ENCODE assay signal across 8 cellular contexts in genomic region chr12:46214668-46215429, GRCh38. TPM values are rescaled to one million over a fixed set of nuclear protein-coding genes. Genes with fewer than 3 reads are reported as not detected.
A peak's percentile ranks its signal among the peaks of the same experiment; 100 is the strongest.
DNase-seq lines count a peak whose midpoint lies in the region; ATAC-seq and TF ChIP-seq lines count a peak whose summit lies in the region.

No MANE protein-coding gene starts in this region.

- H3K4me3 ChIP-seq in dorsolateral prefrontal cortex, result no peak overlapping the region

- no peak overlapping the region for H3K27ac ChIP-seq in dorsolateral prefrontal cortex

- POLR2A ChIA-PET in T-cell (lab: Charles Lee), result interaction anchor here (0.6 to 4.3 kb wide), 15 partner anchors 8 to 64 kb away, joined by 3 to 61 read pairs (median 4); partner anchors contain the start of gene SLC38A1 (in 2 of the 2)

- DNase-seq in T-cell (peak; percentile 52 to 94 (median 84)), dorsolateral prefrontal cortex (no peak), progenitor cell of endocrine pancreas (ENCODE audit: low spot score, unreplicated experiment) (no peak), cortex of kidney (lab: John Stamatoyannopoulos, UW) (no peak)
- peak; percentile 52 to 80 for DNase-seq in stimulated activated CD4-positive, alpha-beta T cell treated with anti-CD3 and anti-CD28 coated beads, Interleukin-4, amount 100 ng/mL, for 4 hours

- H3K36me3 Mint-ChIP-seq in T-cell, result peaks cover 56% of the 10 kb centered on the region
- peaks cover 44% of the 10 kb centered on the region for H3K36me3 Mint-ChIP-seq in activated naive CD8-positive, alpha-beta T cell
- H3K36me3 Mint-ChIP-seq in progenitor cell of endocrine pancreas (ENCODE audit: insufficient read depth), result peaks cover 33% of the 10 kb centered on the region

- H3K4me1 Mint-ChIP-seq in T-cell, result peaks cover 95 to 99% (median 97%) of the 10 kb centered on the region in 3 donors
- peaks cover 97% of the 10 kb centered on the region for H3K4me1 Mint-ChIP-seq in activated naive CD8-positive, alpha-beta T cell (ENCODE audit: low read depth)
- peaks cover 19% of the 10 kb centered on the region for H3K4me1 Mint-ChIP-seq in progenitor cell of endocrine pancreas (ENCODE audit: low read depth)

- H3K27ac Mint-ChIP-seq in T-cell (peak overlapping the region; percentile 98 to 99), progenitor cell of endocrine pancreas (no peak overlapping the region)
- H3K27ac Mint-ChIP-seq in activated naive CD8-positive, alpha-beta T cell, result peak overlapping the region; percentile 98

- H3K9me3 Mint-ChIP-seq in T-cell (no peaks in the 10 kb centered on the region), progenitor cell of endocrine pancreas (ENCODE audit: low read depth) (peaks cover 3% of the 10 kb centered on the region)
- H3K9me3 Mint-ChIP-seq in activated naive CD8-positive, alpha-beta T cell (ENCODE audit: low read depth), result peaks cover 3% of the 10 kb centered on the region

- CTCF ChIA-PET in T-cell (lab: Charles Lee), result interaction anchor here in 1 of 2 donors (0.8 to 1.6 kb wide), 10 partner anchors 10 to 190 kb away, joined by 3 to 12 read pairs (median 4); partner anchors contain the start of gene SLC38A1

- ATAC-seq in GM18519 (IDR thresholded peaks at IDR 0.05; ENCODE audit: low FRiP score, unreplicated experiment) (peak; percentile 59), HG02884 (IDR thresholded peaks at IDR 0.05; ENCODE audit: unreplicated experiment) (peak; percentile 49), T-cell (replicated peaks in 1 of 4) (peak; percentile 79 to 85 (median 82))

- H3K27me3 Mint-ChIP-seq in T-cell (no peaks in the 10 kb centered on the region), progenitor cell of endocrine pancreas (no peaks in the 10 kb centered on the region)
- no peaks in the 10 kb centered on the region for H3K27me3 Mint-ChIP-seq in activated naive CD8-positive, alpha-beta T cell

- TF ChIP-seq CTCF in dorsolateral prefrontal cortex (IDR thresholded peaks at IDR 0.05 in 54 of 56, conservative IDR thresholded peaks at IDR 0.05 in 2 of 56; ENCODE audit: low read depth in 1 of 56, partially characterized antibody in 56 of 56), result no peak
- TF ChIP-seq CTCF in progenitor cell of endocrine pancreas (IDR thresholded peaks at IDR 0.05; ENCODE audit: unreplicated experiment), result no peak

- intact Hi-C loops in dorsolateral prefrontal cortex (cut with DNase I), result no loop called here

- H3K4me3 Mint-ChIP-seq in T-cell, result peak overlapping the region; percentile 61 to 79 (median 68)
- H3K4me3 Mint-ChIP-seq in activated naive CD8-positive, alpha-beta T cell, result peak overlapping the region; percentile 82
- no peak overlapping the region for H3K4me3 Mint-ChIP-seq in progenitor cell of endocrine pancreas (ENCODE audit: low read depth)

- H3K27me3 ChIP-seq in dorsolateral prefrontal cortex, result no peaks in the 10 kb centered on the region

RNA-seq across cellular contexts. Expression of gene SLC38A1, which starts 54.0 kb away (rescaled TPM):
- 100 to 1,000 TPM; 273 to 321 (median 286) TPM for total RNA-seq in T-cell
- total RNA-seq in dorsolateral prefrontal cortex, result 100 to 1,000 TPM in 31 of 120 experiments, 10 to 100 TPM in 89; 59.0 to 128 (median 90.2) TPM
- 144 and 146 TPM in 2 replicates for total RNA-seq in progenitor cell of endocrine pancreas

Comparison
In these comparisons a context has a peak if more than half of its experiments do, and no peak if none do; other contexts are left out.
1. DNase-seq: peak in T-cell (34 of 34) and stimulated activated CD4-positive, alpha-beta T cell treated with anti-CD3 and anti-CD28 coated beads, Interleukin-4, amount 100 ng/mL, for 4 hours (2 of 2); none in dorsolateral prefrontal cortex (0 of 10), progenitor cell of endocrine pancreas (single experiment) and cortex of kidney (single experiment).
2. Peak in every context shown above with its lines, with median percentiles within 50 percentile points of each other: ATAC-seq.